Comparison of ENCODE assay signal across 33 cellular contexts in genomic region chr2:155043097-155043496, GRCh38.
"Had no signal": no experiment of that assay in that cellular context is flagged by ENCODE, and none has a peak within 500 bp of the region (broad histone marks: within the 10 kb centered on the region; RNA-seq: fewer than 3 reads in every experiment).

No MANE protein-coding gene starts in this region.

- H3K27ac ChIP-seq: adrenal gland, ascending aorta, body of pancreas, brain microvascular endothelial cell, breast epithelium, cardiac muscle cell had no signal

- H3K27me3 ChIP-seq: adrenal gland, ascending aorta, body of pancreas, brain microvascular endothelial cell, breast epithelium, cardiac muscle cell had no signal

- ATAC-seq: activated naive CD4-positive, alpha-beta T cell treated with anti-CD3 and anti-CD28 coated beads, Interleukin-2, amount 50 U/mL, for 72 hours; activated naive CD8-positive, alpha-beta T cell treated with anti-CD3 and anti-CD28 coated beads, Interleukin-2, amount 50 U/mL, for 24 hours; activated T-cell treated with anti-CD3 and anti-CD28 coated beads, Interleukin-2, amount 50 U/mL, for 4 hours; activated T-cell treated with anti-CD3 and anti-CD28 coated beads, Interleukin-2, amount 50 U/mL, for 72 hours; activated T-helper 17 cell treated with anti-CD3 and anti-CD28 coated beads, Interleukin-2, amount 50 U/mL, for 72 hours; body of pancreas had no signal

- H3K36me3 ChIP-seq: adrenal gland, ascending aorta, brain microvascular endothelial cell, breast epithelium, cardiac muscle cell had no signal

- H3K4me3 ChIP-seq: adrenal gland, ascending aorta, body of pancreas, breast epithelium, cardiac muscle cell had no signal

- FAIRE-seq: astrocyte, bronchial epithelial cell, colon had no signal

- H3K9me3 ChIP-seq: adrenal gland, ascending aorta, body of pancreas, breast epithelium had no signal

- DNase-seq: activated effector memory CD4-positive, alpha-beta T cell treated with anti-CD3 and anti-CD28 coated beads, Interleukin-2, amount 50 U/mL, for 16 hours; activated effector memory CD4-positive, alpha-beta T cell treated with Interleukin-2 at 50 U/mL for 16 hours; activated gamma-delta T cell; activated gamma-delta T cell treated with Interleukin-2 at 50 U/mL for 16 hours; activated naive CD4-positive, alpha-beta T cell; activated naive CD4-positive, alpha-beta T cell treated with anti-CD3 and anti-CD28 coated beads for 36 hours; activated naive CD4-positive, alpha-beta T cell treated with anti-CD3 and anti-CD28 coated beads, Interleukin-2, amount 10 ng/mL, durations not matched to agents 7 days and 5 days; activated naive CD4-positive, alpha-beta T cell treated with anti-CD3 and anti-CD28 coated beads, Interleukin-2, amount 50 U/mL, for 16 hours; activated naive CD4-positive, alpha-beta T cell treated with Interleukin-2 at 50 U/mL for 16 hours; activated naive CD8-positive, alpha-beta T cell treated with anti-CD3 and anti-CD28 coated beads for 36 hours; activated naive CD8-positive, alpha-beta T cell treated with anti-CD3 and anti-CD28 coated beads, Interleukin-2, amount 10 ng/mL, durations not matched to agents 7 days and 5 days; activated naive CD8-positive, alpha-beta T cell treated with anti-CD3 and anti-CD28 coated beads, Interleukin-2, amount 50 U/mL, for 24 hours; activated T-cell treated with anti-CD3 and anti-CD28 coated beads, Interleukin-2, amount 50 U/mL, for 4 hours; activated T-cell treated with anti-CD3 and anti-CD28 coated beads, Interleukin-2, amount 50 U/mL, for 48 hours; activated T-cell treated with anti-CD3 and anti-CD28 coated beads, Interleukin-2, amount 50 U/mL, for 72 hours; adrenal gland; amniotic stem cell; amygdala; anterior cingulate cortex; aorta; body of pancreas; brain microvascular endothelial cell; caudate nucleus; central memory CD4-positive, alpha-beta T cell; cerebellar nuclear complex had no signal

- H3K4me1 ChIP-seq: adrenal gland, ascending aorta, body of pancreas, breast epithelium had no signal
